In the genomic region with DNA sequence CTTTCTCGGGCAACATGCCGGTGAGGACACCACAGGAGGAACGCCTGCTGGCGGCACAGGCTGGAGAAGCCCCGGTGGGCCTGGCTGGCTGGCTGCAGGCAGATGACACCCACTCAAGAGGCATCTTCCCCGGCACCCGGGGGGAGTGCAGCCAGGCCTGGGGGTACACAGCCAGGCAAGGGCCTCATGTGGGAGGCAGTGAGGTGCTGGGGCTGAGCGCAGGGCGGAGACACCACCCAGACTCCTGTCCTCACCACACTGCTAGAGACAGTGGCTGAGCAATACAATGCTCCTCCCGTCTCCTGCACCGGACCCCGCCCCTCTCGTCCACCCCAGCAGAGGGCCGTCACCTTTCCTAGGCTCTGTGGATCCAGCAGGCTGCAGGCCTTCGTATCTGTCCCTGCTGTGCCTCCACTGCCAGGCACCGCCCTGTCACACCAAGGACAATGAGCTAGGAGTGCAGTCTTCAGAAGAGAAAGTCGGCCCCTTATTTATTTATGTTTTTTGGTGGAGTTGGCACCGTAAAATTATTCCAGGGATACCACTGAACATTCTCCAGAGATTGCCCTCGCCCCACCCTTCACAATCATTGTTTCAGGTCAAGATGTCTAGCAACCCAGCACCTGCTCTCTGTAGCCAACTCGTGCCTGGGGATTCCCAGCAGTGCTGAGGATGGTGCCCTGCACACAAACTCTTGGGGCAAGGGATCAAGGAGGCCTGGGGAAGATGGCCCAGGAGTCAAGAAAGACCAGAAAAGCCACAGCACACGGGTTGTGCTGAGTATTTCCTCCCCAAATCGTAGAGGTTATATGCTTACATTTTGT, we compare ENCODE assay signal across 23 cellular contexts.
DNase-seq lines count a peak whose midpoint lies in the region; ATAC-seq and TF ChIP-seq lines count a peak whose summit lies in the region.
"Had no signal": no experiment of that assay in that cellular context is flagged by ENCODE, and none has a peak within 500 bp of the region (broad histone marks: within the 10 kb centered on the region; RNA-seq: fewer than 3 reads in every experiment).

No MANE protein-coding gene starts in this region.

- TF ChIP-seq POLR2A in vagina (IDR thresholded peaks at IDR 0.05) = no peak

- H3K27ac ChIP-seq in right atrium auricular region (no peak overlapping the region), vagina (no peak overlapping the region)
- H3K27ac ChIP-seq in naive thymus-derived CD4-positive, alpha-beta T cell (ENCODE audit: low read depth, low read length) = no peak overlapping the region
- H3K27ac ChIP-seq: BLaER1 treated with 17β-estradiol and CSF1 and Interleukin-3, amounts not matched to agents 10 nM and 100 nM; body of pancreas; neutrophil; psoas muscle; transverse colon had no signal

- H3K9me3 ChIP-seq in right atrium auricular region (no peaks in the 10 kb centered on the region), vagina (no peaks in the 10 kb centered on the region)
- H3K9me3 ChIP-seq in naive thymus-derived CD4-positive, alpha-beta T cell (ENCODE audit: control insufficient read depth in 2 of 3, low read length in 3 of 3) = no peaks in the 10 kb centered on the region
- H3K9me3 ChIP-seq: BLaER1 treated with 17β-estradiol and CSF1 and Interleukin-3, amounts not matched to agents 10 nM and 100 nM; body of pancreas; neutrophil; psoas muscle; transverse colon had no signal

- CTCF ChIA-PET in naive thymus-derived CD4-positive, alpha-beta T cell (lab: Charles Lee) = interaction anchor here (1.5 kb wide), 1 partner anchor 200 kb away, joined by 4 read pairs; no protein-coding TSS in a partner anchor
- CTCF ChIA-PET in activated CD4-positive, alpha-beta T cell treated with anti-CD3 and anti-CD28 coated beads, Interleukin-2, amount 10 ng/mL, durations not matched to agents 7 days and 5 days (lab: Charles Lee) = no interaction called here

- peaks cover 87% of the 10 kb centered on the region for H3K4me1 Mint-ChIP-seq in chondrocyte (ENCODE audit: low read depth)
- H3K4me1 Mint-ChIP-seq in naive thymus-derived CD4-positive, alpha-beta T cell = peaks cover 0 to 10% (median 4%) of the 10 kb centered on the region in 7 donors
- H3K4me1 Mint-ChIP-seq in activated CD4-positive, alpha-beta T cell treated with anti-CD3 and anti-CD28 coated beads, Interleukin-2, amount 10 ng/mL, durations not matched to agents 7 days and 5 days = peaks cover 3% of the 10 kb centered on the region
- H3K4me1 Mint-ChIP-seq: H9 had no signal

- H3K9me3 Mint-ChIP-seq in chondrocyte (ENCODE audit: low read depth) = no peaks in the 10 kb centered on the region
- peaks cover 0 to 2% (median 0%) of the 10 kb centered on the region in 11 donors for H3K9me3 Mint-ChIP-seq in naive thymus-derived CD4-positive, alpha-beta T cell
- no peaks in the 10 kb centered on the region for H3K9me3 Mint-ChIP-seq in activated CD4-positive, alpha-beta T cell treated with anti-CD3 and anti-CD28 coated beads, Interleukin-2, amount 10 ng/mL, durations not matched to agents 7 days and 5 days
- H3K9me3 Mint-ChIP-seq: H9 had no signal

- H3K27me3 Mint-ChIP-seq in chondrocyte (ENCODE audit: low read depth) = no peaks in the 10 kb centered on the region
- no peaks in the 10 kb centered on the region for H3K27me3 Mint-ChIP-seq in naive thymus-derived CD4-positive, alpha-beta T cell
- no peaks in the 10 kb centered on the region for H3K27me3 Mint-ChIP-seq in activated CD4-positive, alpha-beta T cell treated with anti-CD3 and anti-CD28 coated beads, Interleukin-2, amount 10 ng/mL, durations not matched to agents 7 days and 5 days

- TF ChIP-seq CTCF in right atrium auricular region (IDR thresholded peaks at IDR 0.05) = no peak
- TF ChIP-seq CTCF in chondrocyte (IDR thresholded peaks at IDR 0.05) = no peak
- TF ChIP-seq CTCF in vagina (IDR thresholded peaks at IDR 0.05) = no peak

- intact Hi-C loops in Right ventricle myocardium inferior (cut with DNase I) (no loop called here), vagina (cut with DNase I) (no loop called here)
- intact Hi-C loops in naive thymus-derived CD4-positive, alpha-beta T cell (cut with micrococcal nuclease) = no loop called here

- no peak overlapping the region for H3K4me3 ChIP-seq in right atrium auricular region
- no peak overlapping the region for H3K4me3 ChIP-seq in naive thymus-derived CD4-positive, alpha-beta T cell (ENCODE audit: low read length)
- H3K4me3 ChIP-seq in vagina = no peak overlapping the region
- H3K4me3 ChIP-seq: BLaER1 treated with 17β-estradiol and CSF1 and Interleukin-3, amounts not matched to agents 10 nM and 100 nM; body of pancreas; K562; psoas muscle; transverse colon had no signal

- POLR2A ChIA-PET in naive thymus-derived CD4-positive, alpha-beta T cell (lab: Charles Lee) = no interaction called here
- POLR2A ChIA-PET in activated CD4-positive, alpha-beta T cell treated with anti-CD3 and anti-CD28 coated beads, Interleukin-2, amount 10 ng/mL, durations not matched to agents 7 days and 5 days (lab: Charles Lee) = no interaction called here

- H3K36me3 ChIP-seq in right atrium auricular region (no peaks in the 10 kb centered on the region), vagina (no peaks in the 10 kb centered on the region)
- H3K36me3 ChIP-seq in naive thymus-derived CD4-positive, alpha-beta T cell (ENCODE audit: control insufficient read depth in 2 of 3, insufficient read depth in 3 of 3, low read length in 3 of 3) = peaks cover 0 to 34% (median 0%) of the 10 kb centered on the region in 3 experiments
- H3K36me3 ChIP-seq: neutrophil, transverse colon had no signal

- H3K4me1 ChIP-seq in right atrium auricular region (peaks cover 0 to 25% of the 10 kb centered on the region in 2 donors), vagina (no peaks in the 10 kb centered on the region)
- no peaks in the 10 kb centered on the region for H3K4me1 ChIP-seq in naive thymus-derived CD4-positive, alpha-beta T cell (ENCODE audit: control insufficient read depth in 2 of 2, insufficient read depth in 2 of 2, low read length in 2 of 2)
- H3K4me1 ChIP-seq: body of pancreas had no signal

- no peaks in the 10 kb centered on the region for H3K27me3 ChIP-seq in right atrium auricular region
- no peaks in the 10 kb centered on the region for H3K27me3 ChIP-seq in naive thymus-derived CD4-positive, alpha-beta T cell (ENCODE audit: control insufficient read depth in 2 of 2, insufficient read depth in 2 of 2, low read length in 2 of 2)
- no peaks in the 10 kb centered on the region for H3K27me3 ChIP-seq in vagina
- H3K27me3 ChIP-seq: BLaER1 treated with 17β-estradiol and CSF1 and Interleukin-3, amounts not matched to agents 10 nM and 100 nM; body of pancreas; neutrophil; transverse colon had no signal

- peaks cover 42% of the 10 kb centered on the region for H3K36me3 Mint-ChIP-seq in chondrocyte (ENCODE audit: low read depth)
- H3K36me3 Mint-ChIP-seq in naive thymus-derived CD4-positive, alpha-beta T cell = peaks cover 0 to 36% (median 6%) of the 10 kb centered on the region in 5 donors
- H3K36me3 Mint-ChIP-seq in activated CD4-positive, alpha-beta T cell treated with anti-CD3 and anti-CD28 coated beads, Interleukin-2, amount 10 ng/mL, durations not matched to agents 7 days and 5 days (ENCODE audit: low read depth) = peaks cover 21% of the 10 kb centered on the region

- H3K27ac Mint-ChIP-seq in chondrocyte (ENCODE audit: unreplicated experiment) = peak overlapping the region; percentile 74
- H3K27ac Mint-ChIP-seq in naive thymus-derived CD4-positive, alpha-beta T cell = peak overlapping the region in 2 of 9 donors; percentile 56 to 63
- H3K27ac Mint-ChIP-seq in activated CD4-positive, alpha-beta T cell treated with anti-CD3 and anti-CD28 coated beads, Interleukin-2, amount 10 ng/mL, durations not matched to agents 7 days and 5 days = no peak overlapping the region
- H3K27ac Mint-ChIP-seq: activated CD8-positive, alpha-beta T cell treated with anti-CD3 and anti-CD28 coated beads, Interleukin-2, amount 10 ng/mL, durations not matched to agents 7 days and 5 days had no signal

- H3K4me3 Mint-ChIP-seq in chondrocyte (ENCODE audit: unreplicated experiment) = no peak overlapping the region
- H3K4me3 Mint-ChIP-seq in naive thymus-derived CD4-positive, alpha-beta T cell = no peak overlapping the region
- no peak overlapping the region for H3K4me3 Mint-ChIP-seq in activated CD4-positive, alpha-beta T cell treated with anti-CD3 and anti-CD28 coated beads, Interleukin-2, amount 10 ng/mL, durations not matched to agents 7 days and 5 days
- H3K4me3 Mint-ChIP-seq: activated CD8-positive, alpha-beta T cell treated with anti-CD3 and anti-CD28 coated beads, Interleukin-2, amount 10 ng/mL, durations not matched to agents 7 days and 5 days; H9 had no signal

- DNase-seq in right atrium auricular region (ENCODE audit: low spot score) = peak; percentile 48
- DNase-seq in Right ventricle myocardium inferior (ENCODE audit: missing footprints) = no peak
- no peak for DNase-seq in chondrocyte (ENCODE audit: low spot score)
- no peak for DNase-seq in naive thymus-derived CD4-positive, alpha-beta T cell
- DNase-seq in vagina (ENCODE audit: extremely low spot score in 2 of 2) = peak; percentile 74 to 82
- no peak for DNase-seq in activated CD4-positive, alpha-beta T cell treated with anti-CD3 and anti-CD28 coated beads, Interleukin-2, amount 10 ng/mL, durations not matched to agents 7 days and 5 days
- DNase-seq in HPDE6-E6E7 (ENCODE audit: extremely low spot score) = no peak
- DNase-seq: ACHN; activated CD8-positive, alpha-beta T cell treated with anti-CD3 and anti-CD28 coated beads, Interleukin-2, amount 10 ng/mL, durations not matched to agents 7 days and 5 days; activated effector memory CD4-positive, alpha-beta T cell treated with anti-CD3 and anti-CD28 coated beads, Interleukin-2, amount 50 U/mL, for 16 hours; body of pancreas; DMS53; effector CD4-positive, alpha-beta T cell; GDM1; glutamatergic neuron; H9; psoas muscle; T-helper 1 cell; transverse colon had no signal

- ATAC-seq in Right ventricle myocardium inferior (no peak), HG02981 (IDR thresholded peaks at IDR 0.05; ENCODE audit: unreplicated experiment) (no peak)
- peak; percentile 19 for ATAC-seq in naive thymus-derived CD4-positive, alpha-beta T cell
- ATAC-seq: activated CD8-positive, alpha-beta T cell treated with anti-CD3 and anti-CD28 coated beads, Interleukin-2, amount 10 ng/mL, durations not matched to agents 7 days and 5 days; body of pancreas; K562; psoas muscle had no signal

Comparison
In these comparisons a context has a peak if more than half of its experiments do, and no peak if none do; other contexts are left out.
1. DNase-seq: peak in right atrium auricular region (single experiment) and vagina (2 of 2); none in Right ventricle myocardium inferior (single experiment), chondrocyte (single experiment), naive thymus-derived CD4-positive, alpha-beta T cell (0 of 9), activated CD4-positive, alpha-beta T cell treated with anti-CD3 and anti-CD28 coated beads, Interleukin-2, amount 10 ng/mL, durations not matched to agents 7 days and 5 days (single experiment) and HPDE6-E6E7 (single experiment).